ENCODE assay signal across 9 cellular contexts in the genomic region with DNA sequence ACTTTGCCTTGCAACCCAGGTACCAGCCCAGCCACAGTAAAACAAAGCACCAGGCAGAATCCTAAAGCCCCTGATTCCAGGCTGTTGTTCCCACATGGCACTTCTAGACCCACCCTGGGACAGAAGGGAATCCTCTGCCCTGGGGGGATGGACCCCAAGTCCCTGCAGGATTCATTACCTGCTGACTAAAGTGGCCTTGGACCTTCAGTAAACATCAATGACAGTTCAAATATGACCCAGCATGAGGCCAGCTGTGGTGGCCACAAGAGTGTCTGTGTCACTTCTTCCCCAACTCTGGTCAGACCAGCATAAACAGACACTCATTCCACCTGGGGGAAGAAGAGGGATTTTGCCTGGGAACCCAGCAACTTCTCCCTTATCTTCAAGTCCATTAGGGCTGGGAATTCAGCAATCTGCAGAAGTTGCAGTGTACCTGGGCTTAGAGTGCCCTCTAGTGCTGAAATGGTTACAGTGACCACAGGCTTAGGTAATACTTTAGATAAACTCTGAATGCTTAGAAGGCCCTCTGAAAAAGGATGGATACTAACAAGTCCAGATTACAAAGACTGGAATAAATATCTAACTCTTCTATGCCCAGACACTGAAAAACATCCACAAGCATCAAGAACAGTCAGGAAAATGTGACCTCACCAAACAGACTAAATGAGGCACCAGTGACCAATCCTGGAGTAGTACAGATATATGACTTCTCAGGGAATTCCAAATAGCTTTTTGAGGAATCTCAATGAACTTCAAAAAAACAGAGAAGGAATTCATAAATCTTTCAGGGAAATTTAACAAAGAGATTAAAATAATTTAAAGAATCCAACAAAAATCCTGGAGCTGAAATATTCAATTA.
DNase-seq lines count a peak whose midpoint lies in the region; ATAC-seq lines count a peak whose summit lies in the region.
"Had no signal": no experiment of that assay in that cellular context is flagged by ENCODE, and none has a peak within 500 bp of the region (broad histone marks: within the 10 kb centered on the region; RNA-seq: fewer than 3 reads in every experiment).

No MANE protein-coding gene starts in this region.

- no peaks in the 10 kb centered on the region for H3K27me3 Mint-ChIP-seq in activated naive CD4-positive, alpha-beta T cell treated with anti-CD3 and anti-CD28 coated beads, Interleukin-2, amount 10 ng/mL, durations not matched to agents 7 days and 5 days
- H3K27me3 Mint-ChIP-seq: dendritic cell treated with granulocyte-macrophage colony-stimulating factor and Interleukin-4, amounts not matched to agents 40 ng/mL and 50 ng/mL, for 4 days had no signal

- H3K27ac Mint-ChIP-seq in activated naive CD4-positive, alpha-beta T cell treated with anti-CD3 and anti-CD28 coated beads, Interleukin-2, amount 10 ng/mL, durations not matched to agents 7 days and 5 days = no peak overlapping the region
- H3K27ac Mint-ChIP-seq: dendritic cell treated with granulocyte-macrophage colony-stimulating factor and Interleukin-4, amounts not matched to agents 40 ng/mL and 50 ng/mL, for 4 days had no signal

- DNase-seq in EL = peak; percentile 68
- DNase-seq in NCI-H748 treated with DMSO at 0.1 percent for 48 hours (lab: John Stamatoyannopoulos, UW) = peak; percentile 53
- DNase-seq in activated naive CD4-positive, alpha-beta T cell treated with anti-CD3 and anti-CD28 coated beads, Interleukin-2, amount 10 ng/mL, durations not matched to agents 7 days and 5 days = peak; percentile 57
- DNase-seq in hepatic stellate cell (ENCODE audit: low spot score) = peak; percentile 32
- peak; percentile 7 to 19 for DNase-seq in stimulated activated CD4-positive, alpha-beta T cell treated with anti-CD3 and anti-CD28 coated beads, Interleukin-15, amount 100 ng/mL, for 48 hours (ENCODE audit: low read depth in 2 of 2)
- no peak for DNase-seq in activated CD8-positive, alpha-beta memory T cell treated with anti-CD3 and anti-CD28 coated beads, Interleukin-2, amount 50 U/mL, for 4 hours

- ATAC-seq in GM19468 (IDR thresholded peaks at IDR 0.05; ENCODE audit: extremely low read depth, unreplicated experiment) = peak; percentile 40
- ATAC-seq in HG03520 (IDR thresholded peaks at IDR 0.05; ENCODE audit: unreplicated experiment) = peak; percentile 82

- no peaks in the 10 kb centered on the region for H3K4me1 Mint-ChIP-seq in activated naive CD4-positive, alpha-beta T cell treated with anti-CD3 and anti-CD28 coated beads, Interleukin-2, amount 10 ng/mL, durations not matched to agents 7 days and 5 days

- peaks cover 9% of the 10 kb centered on the region for H3K36me3 Mint-ChIP-seq in activated naive CD4-positive, alpha-beta T cell treated with anti-CD3 and anti-CD28 coated beads, Interleukin-2, amount 10 ng/mL, durations not matched to agents 7 days and 5 days

- H3K4me3 Mint-ChIP-seq in activated naive CD4-positive, alpha-beta T cell treated with anti-CD3 and anti-CD28 coated beads, Interleukin-2, amount 10 ng/mL, durations not matched to agents 7 days and 5 days = no peak overlapping the region
- H3K4me3 Mint-ChIP-seq: dendritic cell treated with granulocyte-macrophage colony-stimulating factor and Interleukin-4, amounts not matched to agents 40 ng/mL and 50 ng/mL, for 4 days had no signal

- H3K9me3 Mint-ChIP-seq in activated naive CD4-positive, alpha-beta T cell treated with anti-CD3 and anti-CD28 coated beads, Interleukin-2, amount 10 ng/mL, durations not matched to agents 7 days and 5 days = no peaks in the 10 kb centered on the region
- H3K9me3 Mint-ChIP-seq: dendritic cell treated with granulocyte-macrophage colony-stimulating factor and Interleukin-4, amounts not matched to agents 40 ng/mL and 50 ng/mL, for 4 days had no signal

- CTCF ChIA-PET in activated naive CD4-positive, alpha-beta T cell treated with anti-CD3 and anti-CD28 coated beads, Interleukin-2, amount 10 ng/mL, durations not matched to agents 7 days and 5 days (lab: Charles Lee) = interaction anchor here (0.6 to 2.2 kb wide), 12 partner anchors 12 to 1055 kb away, joined by 3 to 16 read pairs (median 4); no protein-coding TSS in a partner anchor
